In the genomic region with DNA sequence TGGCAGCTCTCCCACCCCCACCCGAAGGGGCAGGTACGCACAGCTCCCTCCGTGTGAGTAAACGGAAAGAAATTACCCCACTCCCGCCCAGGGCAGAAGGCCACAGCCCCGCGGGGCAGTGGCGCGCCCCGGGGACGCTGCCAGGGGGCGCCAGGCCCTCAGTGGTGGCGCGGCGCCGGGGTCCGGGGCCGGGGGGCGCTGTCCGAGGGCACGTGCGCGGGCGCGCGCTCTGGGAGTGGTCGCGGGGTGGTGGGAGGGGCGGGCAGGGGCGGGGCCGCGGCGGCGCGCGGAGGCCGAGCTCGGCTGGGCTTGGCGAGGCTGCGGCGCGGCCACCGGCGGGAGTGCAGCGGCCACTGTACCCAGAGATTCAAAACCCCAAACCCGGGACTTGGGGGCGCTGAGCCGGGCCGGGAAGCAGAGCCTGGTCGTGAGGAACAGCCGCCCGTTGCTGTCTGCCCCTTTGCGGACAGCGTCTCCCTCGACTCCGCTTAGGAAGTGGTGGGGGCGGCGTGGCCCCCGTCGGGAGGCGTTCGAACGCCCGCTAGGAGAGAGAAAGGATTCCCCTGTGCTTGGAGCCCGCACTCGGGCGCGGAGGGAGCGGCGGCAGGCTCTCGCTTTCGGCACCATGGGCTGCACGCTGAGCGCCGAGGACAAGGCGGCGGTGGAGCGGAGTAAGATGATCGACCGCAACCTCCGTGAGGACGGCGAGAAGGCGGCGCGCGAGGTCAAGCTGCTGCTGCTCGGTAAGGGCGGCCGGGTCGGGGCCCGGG, we compare ENCODE assay signal across 8 cellular contexts. TPM values are rescaled to one million over a fixed set of nuclear protein-coding genes. Genes with fewer than 3 reads are reported as not detected.
A peak's percentile ranks its signal among the peaks of the same experiment; 100 is the strongest.
DNase-seq lines count a peak whose midpoint lies in the region; ATAC-seq and TF ChIP-seq lines count a peak whose summit lies in the region.

A gene (plus strand): TSS at position 296 of the 770 bp plus-strand sequence. CDS start 330 bp downstream, at position 626.

- WGBS in tibial nerve, 2 donors, result 1 to 3% methylated on average over 6 to 16 of the region's 92 CpGs

- peak within 1 kb of the TSS; percentile 90 to 91 for H3K4me3 Mint-ChIP-seq in activated T-cell treated with anti-CD3 and anti-CD28 coated beads, Interleukin-2, amount 50 U/mL, for 72 hours
- H3K4me3 Mint-ChIP-seq in naive B cell, result peak within 1 kb of the TSS; percentile 79 to 93 (median 89)

- TF ChIP-seq POLR2A in tibial nerve (IDR thresholded peaks at IDR 0.05), result peak in 1 of 2 donors; percentile 48

- H3K9me3 Mint-ChIP-seq in activated T-cell treated with anti-CD3 and anti-CD28 coated beads, Interleukin-2, amount 50 U/mL, for 72 hours, result peaks cover 0 to 2% of the 10 kb centered on the region in 2 donors
- peaks cover 0 to 4% (median 0%) of the 10 kb centered on the region in 7 donors for H3K9me3 Mint-ChIP-seq in naive B cell

- H3K4me1 Mint-ChIP-seq in activated T-cell treated with anti-CD3 and anti-CD28 coated beads, Interleukin-2, amount 50 U/mL, for 72 hours (ENCODE audit: low read depth), result peaks cover 49% of the 10 kb centered on the region
- peaks cover 16 to 30% (median 18%) of the 10 kb centered on the region in 3 donors for H3K4me1 Mint-ChIP-seq in naive B cell

- H3K36me3 ChIP-seq in tibial nerve, result no peaks in the 10 kb centered on the region

- no peaks in the 10 kb centered on the region for H3K9me3 ChIP-seq in tibial nerve

- peaks cover 0 to 41% (median 6%) of the 10 kb centered on the region in 4 donors for H3K4me1 ChIP-seq in tibial nerve

- H3K27ac Mint-ChIP-seq in activated T-cell treated with anti-CD3 and anti-CD28 coated beads, Interleukin-2, amount 50 U/mL, for 72 hours, result peak within 1 kb of the TSS; percentile 79
- peak within 1 kb of the TSS in 1 of 6 donors; percentile 53 for H3K27ac Mint-ChIP-seq in naive B cell

- peak within 1 kb of the TSS; percentile 61 to 94 (median 91) for H3K4me3 ChIP-seq in tibial nerve

- peaks cover 2 to 4% of the 10 kb centered on the region in 2 donors for H3K36me3 Mint-ChIP-seq in activated T-cell treated with anti-CD3 and anti-CD28 coated beads, Interleukin-2, amount 50 U/mL, for 72 hours (ENCODE audit: insufficient read depth in 2 of 2)
- H3K36me3 Mint-ChIP-seq in naive B cell, result peaks cover 0 to 7% of the 10 kb centered on the region in 2 donors

- DNase-seq in EH (ENCODE audit: low read depth) (peak; percentile 85), NCI-H510A (lab: John Stamatoyannopoulos, UW) (peak; percentile 37), fibroblast of the conjunctiva (ENCODE audit: low read depth) (peak; percentile 45), naive B cell (peak; percentile 7), tibial nerve (ENCODE audit: low spot score in 2 of 2) (no peak), NAMALWA (ENCODE audit: low spot score) (no peak)
- DNase-seq in activated T-cell treated with anti-CD3 and anti-CD28 coated beads, Interleukin-2, amount 50 U/mL, for 72 hours, result peak; percentile 36 to 57

- no peaks in the 10 kb centered on the region for H3K27me3 ChIP-seq in tibial nerve

- TF ChIP-seq EP300 in tibial nerve (IDR thresholded peaks at IDR 0.05), result peak in 1 of 2 donors; percentile 55

- peak within 1 kb of the TSS; percentile 88 to 97 (median 91) for H3K27ac ChIP-seq in tibial nerve

- TF ChIP-seq CTCF in tibial nerve (IDR thresholded peaks at IDR 0.05), result peak in 4 of 5 experiments; percentile 34 to 62 (median 52)

- H3K27me3 Mint-ChIP-seq in activated T-cell treated with anti-CD3 and anti-CD28 coated beads, Interleukin-2, amount 50 U/mL, for 72 hours (ENCODE audit: low read depth), result peaks cover 42% of the 10 kb centered on the region
- H3K27me3 Mint-ChIP-seq in naive B cell, result peaks cover 31 to 42% (median 38%) of the 10 kb centered on the region in 3 donors

- ATAC-seq in HG02623 (IDR thresholded peaks at IDR 0.05; ENCODE audit: unreplicated experiment) (peak; percentile 31), naive B cell (ENCODE audit: low read depth in 2 of 2) (peak; percentile 55 to 60)
- ATAC-seq in activated T-cell treated with anti-CD3 and anti-CD28 coated beads, Interleukin-2, amount 50 U/mL, for 72 hours (replicated peaks in 1 of 2), result peak; percentile 59 to 61

RNA-seq across cellular contexts. Expression of the gene that starts here (rescaled TPM):
- 1 to 10 TPM; 4.0 to 4.4 TPM for total RNA-seq in activated T-cell treated with anti-CD3 and anti-CD28 coated beads, Interleukin-2, amount 50 U/mL, for 72 hours
- polyA plus RNA-seq in naive B cell (ENCODE audit: low read depth in 6 of 6), result 1 to 10 TPM in 2 of 6 donors, under 1 TPM in 2, not detected in 2; 0.44 to 1.1 (median 0.93) TPM
- total RNA-seq in tibial nerve, result 10 to 100 TPM; 29.4 to 78.5 (median 35.5) TPM

Comparison
In these comparisons a context has a peak if more than half of its experiments do, and no peak if none do; other contexts are left out.
1. RNA of the gene that starts here (total RNA-seq): 29.4 to 78.5 TPM in tibial nerve; 4.0 to 4.4 TPM in activated T-cell treated with anti-CD3 and anti-CD28 coated beads, Interleukin-2, amount 50 U/mL, for 72 hours; every median in the first group is over 4 times any median in the second.
2. DNase-seq: peak in EH (single experiment), NCI-H510A (single experiment), activated T-cell treated with anti-CD3 and anti-CD28 coated beads, Interleukin-2, amount 50 U/mL, for 72 hours (2 of 2), fibroblast of the conjunctiva (single experiment) and naive B cell (single experiment); none in tibial nerve (0 of 2) and NAMALWA (single experiment).
3. Peak in every context shown above with its lines, with median percentiles within 50 percentile points of each other: ATAC-seq.